10 cellular contexts compared by ENCODE assay signal in the genomic region with DNA sequence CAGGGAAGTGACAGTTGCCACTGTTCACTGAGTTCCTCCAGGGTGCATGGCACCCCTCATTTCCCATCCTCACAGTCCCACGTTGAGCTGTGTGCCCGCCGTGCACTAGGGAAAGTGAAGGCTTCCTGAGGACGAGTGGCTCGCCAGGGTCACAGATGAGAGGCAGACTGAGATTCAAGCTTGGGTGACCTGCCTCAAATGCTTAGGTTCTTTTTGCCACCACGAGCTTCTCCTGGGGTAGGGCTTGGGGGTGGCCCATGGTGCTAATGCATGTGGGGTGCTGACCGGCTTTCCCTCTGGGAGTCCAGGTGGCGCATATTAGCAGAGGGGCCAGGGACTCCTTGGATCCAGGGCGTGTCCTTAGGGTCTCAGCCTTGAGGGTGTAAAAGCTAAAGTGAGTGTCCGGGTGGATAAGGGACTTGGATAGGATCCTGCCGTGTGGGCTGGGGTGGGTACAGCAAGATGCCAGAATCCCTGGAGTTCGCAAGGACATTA. TPM values are rescaled to one million over a fixed set of nuclear protein-coding genes. Genes with fewer than 3 reads are reported as not detected.
DNase-seq lines count a peak whose midpoint lies in the region; ATAC-seq and TF ChIP-seq lines count a peak whose summit lies in the region.
"Had no signal": no experiment of that assay in that cellular context is flagged by ENCODE, and none has a peak within 500 bp of the region (broad histone marks: within the 10 kb centered on the region; RNA-seq: fewer than 3 reads in every experiment).

No MANE protein-coding gene starts in this region.

- no peaks in the 10 kb centered on the region for H3F3A ChIP-seq in smooth muscle cell (ENCODE audit: low read depth)

- peaks cover 45% of the 10 kb centered on the region for H3K4me1 ChIP-seq in CD8-positive, alpha-beta T cell (ENCODE audit: insufficient read depth, low read length)
- H3K4me1 ChIP-seq in Panc1 (ENCODE audit: control insufficient read depth, insufficient read depth, low read length) (peaks cover 17% of the 10 kb centered on the region), smooth muscle cell (ENCODE audit: low read depth) (no peaks in the 10 kb centered on the region)

- no peaks in the 10 kb centered on the region for H3K9me3 Mint-ChIP-seq in CD8-positive, alpha-beta T cell

- no peak for DNase-seq in CD8-positive, alpha-beta T cell
- no peak for DNase-seq in Panc1 (ENCODE audit: low read depth, low spot score)
- no peak for DNase-seq in fibroblast of mammary gland (ENCODE audit: low read depth)
- no peak for DNase-seq in smooth muscle cell (lab: John Stamatoyannopoulos, UW; ENCODE audit: unreplicated experiment)
- DNase-seq in DMS153 (lab: John Stamatoyannopoulos, UW), result no peak
- DNase-seq in iPS-NIHi7 (ENCODE audit: extremely low spot score), result no peak
- no peak for DNase-seq in ACHN
- no peak for DNase-seq in NCI-H1092 (lab: John Stamatoyannopoulos, UW)
- DNase-seq: NCI-H1048 had no signal

- H3K36me3 ChIP-seq in CD8-positive, alpha-beta T cell (ENCODE audit: insufficient read depth, low read length), result peaks cover 6% of the 10 kb centered on the region
- H3K36me3 ChIP-seq in Panc1 (ENCODE audit: control insufficient read depth, insufficient read depth, low read length) (peaks cover 8% of the 10 kb centered on the region; the same call in 1 of the 2 replicates), smooth muscle cell (ENCODE audit: low read depth) (no peaks in the 10 kb centered on the region)

- no peaks in the 10 kb centered on the region for H4K20me1 ChIP-seq in smooth muscle cell (ENCODE audit: low read depth)

- POLR2A ChIA-PET in CD8-positive, alpha-beta T cell (lab: Charles Lee), result no interaction called here
- POLR2A ChIA-PET in Panc1 (lab: Charles Lee), result interaction anchor here (0.6 kb wide), 1 partner anchor 40 kb away, joined by 4 read pairs; no protein-coding TSS in a partner anchor

- intact Hi-C loops in CD8-positive, alpha-beta T cell (cut with DNase I, micrococcal nuclease), result loop anchor here in 1 of 2 experiments (2.0 kb wide), 1 partner anchor 33 kb away; no protein-coding TSS in a partner anchor
- intact Hi-C loops in Panc1 (cut with micrococcal nuclease; ENCODE audit: unreplicated experiment), result no loop called here

- in situ Hi-C loops in Panc1 (cut with HindIII; ENCODE audit: low pct_unique_long_range_greater_than_20kb, low sequenced_read_pairs), result no loop called here
- in situ Hi-C loops in ACHN (cut with HindIII; ENCODE audit: low pct_ligation_motif_present, low pct_unique_long_range_greater_than_20kb, low sequenced_read_pairs), result no loop called here

- peak overlapping the region; percentile 84 for H3K27ac Mint-ChIP-seq in CD8-positive, alpha-beta T cell

- H3K4me2 ChIP-seq in smooth muscle cell, result peak overlapping the region; percentile 84

- ATAC-seq in CD8-positive, alpha-beta T cell, result no peak
- no peak for ATAC-seq in Panc1

- H2AFZ ChIP-seq in smooth muscle cell (ENCODE audit: low read depth), result no peak overlapping the region

- CTCF ChIA-PET in CD8-positive, alpha-beta T cell (lab: Charles Lee), result interaction anchor here (1.8 to 3.9 kb wide), 4 partner anchors 26 to 36 kb away, joined by 5 to 19 read pairs (median 10); no protein-coding TSS in a partner anchor
- CTCF ChIA-PET in Panc1 (lab: Charles Lee), result interaction anchor here (0.7 kb wide), 1 partner anchor 35 kb away, joined by 3 read pairs; no protein-coding TSS in a partner anchor

- H3K9me3 ChIP-seq in CD8-positive, alpha-beta T cell (ENCODE audit: low read length), result no peaks in the 10 kb centered on the region
- H3K9me3 ChIP-seq in Panc1 (ENCODE audit: control insufficient read depth, insufficient read depth, low read depth, low read length) (no peaks in the 10 kb centered on the region), smooth muscle cell (replicated peaks; ENCODE audit: low read depth) (no peaks in the 10 kb centered on the region)

- no peaks in the 10 kb centered on the region for H3K27me3 ChIP-seq in CD8-positive, alpha-beta T cell (ENCODE audit: insufficient read depth, low read length)
- H3K27me3 ChIP-seq in Panc1 (ENCODE audit: control insufficient read depth, insufficient read depth, low read length), result no peaks in the 10 kb centered on the region
- H3K27me3 ChIP-seq in smooth muscle cell (ENCODE audit: low read depth), result no peaks in the 10 kb centered on the region

- H3K27ac ChIP-seq in CD8-positive, alpha-beta T cell (ENCODE audit: low read depth, low read length), result no peak overlapping the region
- peak overlapping the region; percentile 62 for H3K27ac ChIP-seq in Panc1 (ENCODE audit: low read length)
- H3K27ac ChIP-seq in smooth muscle cell (ENCODE audit: low read depth), result no peak overlapping the region

- no peaks in the 10 kb centered on the region for H3K79me2 ChIP-seq in smooth muscle cell (ENCODE audit: low read depth)

- peak overlapping the region; percentile 78 for H3K4me3 ChIP-seq in CD8-positive, alpha-beta T cell (ENCODE audit: low read depth, low read length)
- H3K4me3 ChIP-seq in Panc1 (ENCODE audit: low read depth in 2 of 2, low read length in 2 of 2) (peak overlapping the region in 1 of 2 experiments; percentile 46; a peak in 1 of 4 replicates), fibroblast of mammary gland (ENCODE audit: control insufficient read depth, low read depth, low read length) (peak overlapping the region; percentile 79), smooth muscle cell (no peak overlapping the region)

- no peak for TF ChIP-seq CTCF in CD8-positive, alpha-beta T cell (IDR thresholded peaks at IDR 0.05)
- no peak for TF ChIP-seq CTCF in Panc1 (IDR thresholded peaks at IDR 0.05)
- no peak for TF ChIP-seq CTCF in fibroblast of mammary gland (conservative IDR thresholded peaks at IDR 0.05; ENCODE audit: control insufficient read depth, insufficient read depth, low read depth, low read length)
- TF ChIP-seq CTCF in smooth muscle cell (IDR thresholded peaks at IDR 0.05; ENCODE audit: borderline replicate concordance, insufficient read depth, poor library complexity, severe bottlenecking), result no peak

- no peaks in the 10 kb centered on the region for H3K27me3 Mint-ChIP-seq in CD8-positive, alpha-beta T cell (ENCODE audit: low read depth)

- H3K4me3 Mint-ChIP-seq in CD8-positive, alpha-beta T cell, result peak overlapping the region; percentile 92

- H3K4me1 Mint-ChIP-seq in CD8-positive, alpha-beta T cell (ENCODE audit: low read depth), result peaks cover 52% of the 10 kb centered on the region

- 94% methylated on average over 12 of the region's 12 CpGs for WGBS in smooth muscle cell (ENCODE audit: low lambda C conversion rate)

- H3K9ac ChIP-seq in smooth muscle cell (ENCODE audit: low read depth), result no peak overlapping the region

- BruUV-seq in Panc1 (replicated peaks; lab: Mats Ljungman, UMichigan), result no TSS peak

- peaks cover 48% of the 10 kb centered on the region for H3K36me3 Mint-ChIP-seq in CD8-positive, alpha-beta T cell

RNA-seq across cellular contexts. Expression of gene CALHM2, which starts 1.9 kb away (rescaled TPM):
- total RNA-seq in CD8-positive, alpha-beta T cell, result 1 to 10 TPM; 1.6 to 1.7 TPM
- total RNA-seq in Panc1 (2021; ENCODE audit: unreplicated experiment), result 5.9 TPM
- 9.9 TPM for polyA plus RNA-seq in Panc1 (2012; ENCODE audit: insufficient read length)
- 3.1 and 4.0 TPM in 2 replicates for total RNA-seq in smooth muscle cell
- polyA plus RNA-seq in smooth muscle cell, result 6.2 and 8.6 TPM in 2 replicates

RNA-seq across cellular contexts. Expression of gene CALHM1, which starts 8.5 kb away (rescaled TPM):
- total RNA-seq in CD8-positive, alpha-beta T cell, result not detected
- not detected for total RNA-seq in Panc1 (2021; ENCODE audit: unreplicated experiment)
- polyA plus RNA-seq in Panc1 (2012; ENCODE audit: insufficient read length), result not detected
- total RNA-seq in smooth muscle cell, result not detected in 2 replicates
- 0.05 TPM in 1 of 2 replicates, not detected in the other for polyA plus RNA-seq in smooth muscle cell
- total RNA-seq: sciatic nerve had no signal

RNA-seq across cellular contexts. Expression of gene CALHM3, which starts 28.8 kb away (rescaled TPM):
- not detected for total RNA-seq in CD8-positive, alpha-beta T cell
- total RNA-seq in Panc1 (2021; ENCODE audit: unreplicated experiment) (not detected), smooth muscle cell (not detected in 2 replicates)
- polyA plus RNA-seq in Panc1 (2012; ENCODE audit: insufficient read length), result not detected
- not detected in 2 replicates for polyA plus RNA-seq in smooth muscle cell
- total RNA-seq: sciatic nerve had no signal

RNA-seq across cellular contexts. Expression of gene NEURL1, which starts 43.3 kb away (rescaled TPM):
- under 1 TPM; 0.47 to 0.95 TPM for total RNA-seq in CD8-positive, alpha-beta T cell
- 0.10 TPM for total RNA-seq in Panc1 (2021; ENCODE audit: unreplicated experiment)
- polyA plus RNA-seq in Panc1 (2012; ENCODE audit: insufficient read length), result 0.84 TPM
- total RNA-seq in smooth muscle cell, result 0.04 and 0.40 TPM in 2 replicates
- polyA plus RNA-seq in smooth muscle cell, result 0.91 and 1.1 TPM in 2 replicates

RNA-seq across cellular contexts. Expression of gene PDCD11, which starts 53.8 kb away (rescaled TPM):
- total RNA-seq in CD8-positive, alpha-beta T cell, result 10 to 100 TPM; 13.7 to 15.0 TPM
- 92.8 TPM for total RNA-seq in Panc1 (2021; ENCODE audit: unreplicated experiment)
- 62.5 TPM for polyA plus RNA-seq in Panc1 (2012; ENCODE audit: insufficient read length)
- total RNA-seq in smooth muscle cell, result 15.6 and 16.9 TPM in 2 replicates
- polyA plus RNA-seq in smooth muscle cell, result 12.2 and 13.8 TPM in 2 replicates
